ENCODE assay signal across 22 cellular contexts in the genomic region with DNA sequence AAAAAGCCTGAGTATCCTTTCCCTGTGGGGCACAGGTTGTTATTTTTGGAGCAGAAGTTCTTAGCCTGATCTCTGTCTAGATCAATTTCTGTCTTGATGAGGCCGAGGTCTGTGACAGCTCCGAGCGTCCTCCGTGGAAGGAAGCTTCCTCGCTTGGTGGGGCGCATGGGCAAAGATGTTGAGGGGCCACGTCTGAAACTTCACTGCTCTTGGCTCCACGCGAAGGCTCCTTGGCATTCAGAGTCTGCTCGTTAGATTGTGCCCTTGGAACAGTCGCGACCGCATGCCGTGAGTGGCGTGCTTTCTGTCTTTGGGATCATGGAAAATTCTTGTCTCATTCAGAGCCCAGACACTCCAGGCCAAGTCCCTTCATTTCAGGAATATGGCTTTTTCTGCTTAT. TPM values are rescaled to one million over a fixed set of nuclear protein-coding genes. Genes with fewer than 3 reads are reported as not detected.
DNase-seq lines count a peak whose midpoint lies in the region; ATAC-seq, FAIRE-seq and TF ChIP-seq lines count a peak whose summit lies in the region.
"Had no signal": no experiment of that assay in that cellular context is flagged by ENCODE, and none has a peak within 500 bp of the region (broad histone marks: within the 10 kb centered on the region; RNA-seq: fewer than 3 reads in every experiment).

No MANE protein-coding gene starts in this region.

- H3K36me3 Mint-ChIP-seq in astrocyte (ENCODE audit: low read depth, unreplicated experiment), result no peaks in the 10 kb centered on the region
- H3K36me3 Mint-ChIP-seq in osteocyte (ENCODE audit: unreplicated experiment), result no peaks in the 10 kb centered on the region
- H3K36me3 Mint-ChIP-seq: CD8-positive, alpha-beta T cell had no signal

- no peak overlapping the region for H4K91ac ChIP-seq in neuronal stem cell (ENCODE audit: low read depth, low read length, poor library complexity)

- H3K27ac ChIP-seq in astrocyte (ENCODE audit: low read depth, low read length), result no peak overlapping the region
- H3K27ac ChIP-seq in neuronal stem cell (replicated peaks; ENCODE audit: low read length), result no peak overlapping the region
- H3K27ac ChIP-seq in ascending aorta, result no peak overlapping the region
- H3K27ac ChIP-seq: 22Rv1; A549; BLaER1 treated with 17β-estradiol and CSF1 and Interleukin-3, amounts not matched to agents 10 nM and 100 nM; GM23248 had no signal

- intact Hi-C loops in ascending aorta (cut with DNase I), result no loop called here

- H2AK5ac ChIP-seq in neuronal stem cell (ENCODE audit: low read depth, low read length), result no peak overlapping the region

- DNase-seq in AG09309 (ENCODE audit: low read depth) (no peak), astrocyte (ENCODE audit: low read depth) (no peak), fibroblast of gingiva (ENCODE audit: low read depth) (peak; percentile 8), neuronal stem cell (ENCODE audit: low spot score) (no peak), ascending aorta (ENCODE audit: low spot score in 2 of 2) (no peak), osteocyte (ENCODE audit: extremely low spot score, unreplicated experiment) (no peak)
- DNase-seq: Calu3; CD8-positive, alpha-beta T cell; DMS79 treated with DMSO at 0.1 percent for 48 hours; GF-D8; GM23248; H7; HFFc6; IMR-90 had no signal

- H3K18ac ChIP-seq in neuronal stem cell (ENCODE audit: low read length), result peak overlapping the region; percentile 52

- no peaks in the 10 kb centered on the region for H3K79me1 ChIP-seq in neuronal stem cell (ENCODE audit: low read depth, low read length)

- no peak overlapping the region for H3K23ac ChIP-seq in neuronal stem cell (ENCODE audit: low read depth, low read length, poor library complexity)

- H3K4me2 ChIP-seq in astrocyte (ENCODE audit: low read length) (no peak overlapping the region), neuronal stem cell (ENCODE audit: insufficient read depth, low read length, poor library complexity, severe bottlenecking) (no peak overlapping the region)
- H3K4me2 ChIP-seq: A549 had no signal

- H3K9me3 ChIP-seq in astrocyte (ENCODE audit: insufficient read depth, low read depth, low read length) (no peaks in the 10 kb centered on the region), neuronal stem cell (replicated peaks in 1 of 2; ENCODE audit: control insufficient read depth in 2 of 2, insufficient read depth in 1 of 2, low read depth in 1 of 2, low read length in 2 of 2) (no peaks in the 10 kb centered on the region), ascending aorta (no peaks in the 10 kb centered on the region)
- H3K9me3 ChIP-seq: A549 had no signal

- no peak for ATAC-seq in GM21825 (IDR thresholded peaks at IDR 0.05; ENCODE audit: unreplicated experiment)
- no peak for ATAC-seq in GM21529 (IDR thresholded peaks at IDR 0.05; ENCODE audit: unreplicated experiment)
- ATAC-seq: CD8-positive, alpha-beta T cell; HCT116 had no signal

- H3K27me3 Mint-ChIP-seq in astrocyte (ENCODE audit: low read depth, unreplicated experiment) (peaks cover 4% of the 10 kb centered on the region), osteocyte (ENCODE audit: unreplicated experiment) (no peaks in the 10 kb centered on the region)
- H3K27me3 Mint-ChIP-seq: B cell had no signal

- no peak for TF ChIP-seq CTCF in AG09309 (IDR thresholded peaks at IDR 0.05; ENCODE audit: control insufficient read depth, insufficient read depth, low read depth, low read length, missing control alignments)
- no peak for TF ChIP-seq CTCF in astrocyte (IDR thresholded peaks at IDR 0.05; ENCODE audit: insufficient read depth, low read depth, low read length)
- TF ChIP-seq CTCF in ascending aorta (IDR thresholded peaks at IDR 0.05), result no peak
- no peak for TF ChIP-seq CTCF in osteocyte (IDR thresholded peaks at IDR 0.05)

- no peaks in the 10 kb centered on the region for H3K79me2 ChIP-seq in astrocyte (ENCODE audit: insufficient read depth, low read length)

- H3K4me3 ChIP-seq in AG09309 (ENCODE audit: control insufficient read depth, low read depth, low read length), result peak overlapping the region; percentile 17
- no peak overlapping the region for H3K4me3 ChIP-seq in astrocyte (ENCODE audit: insufficient read depth, low read depth, low read length)
- no peak overlapping the region for H3K4me3 ChIP-seq in neuronal stem cell (ENCODE audit: low read length in 2 of 2)
- H3K4me3 ChIP-seq in ascending aorta, result peak overlapping the region in 1 of 2 donors; percentile 15
- H3K4me3 ChIP-seq: A549; BLaER1 treated with 17β-estradiol and CSF1 and Interleukin-3, amounts not matched to agents 10 nM and 100 nM; GM23248 had no signal

- no peak for FAIRE-seq in astrocyte (lab: Jason Lieb, UNC)
- FAIRE-seq: A549, HTR-8/SVneo had no signal

- H3K4me3 Mint-ChIP-seq in astrocyte (ENCODE audit: unreplicated experiment) (no peak overlapping the region), osteocyte (ENCODE audit: unreplicated experiment) (no peak overlapping the region)
- H3K4me3 Mint-ChIP-seq: B cell; CD8-positive, alpha-beta T cell; HFFc6 had no signal

- no peak overlapping the region for H2BK120ac ChIP-seq in neuronal stem cell (ENCODE audit: low read depth, low read length)

- H2BK5ac ChIP-seq in neuronal stem cell (ENCODE audit: low read length), result no peak overlapping the region

- H3K9ac ChIP-seq in astrocyte (ENCODE audit: low read length), result no peak overlapping the region
- H3K9ac ChIP-seq in neuronal stem cell (ENCODE audit: low read depth, low read length, poor library complexity), result no peak overlapping the region
- H3K9ac ChIP-seq: BLaER1 treated with 17β-estradiol and CSF1 and Interleukin-3, amounts not matched to agents 10 nM and 100 nM; GM23248 had no signal

- no peaks in the 10 kb centered on the region for H3K36me3 ChIP-seq in astrocyte (ENCODE audit: insufficient read depth, low read length)
- H3K36me3 ChIP-seq in neuronal stem cell (replicated peaks in 1 of 2; ENCODE audit: control insufficient read depth in 2 of 2, insufficient read depth in 2 of 2, low read length in 2 of 2), result no peaks in the 10 kb centered on the region
- no peaks in the 10 kb centered on the region for H3K36me3 ChIP-seq in ascending aorta
- H3K36me3 ChIP-seq: BLaER1 treated with 17β-estradiol and CSF1 and Interleukin-3, amounts not matched to agents 10 nM and 100 nM had no signal

- H3K4me1 Mint-ChIP-seq in astrocyte (ENCODE audit: low read depth, unreplicated experiment) (no peaks in the 10 kb centered on the region), osteocyte (ENCODE audit: unreplicated experiment) (no peaks in the 10 kb centered on the region)
- H3K4me1 Mint-ChIP-seq: B cell had no signal

- no peak overlapping the region for H3K4ac ChIP-seq in neuronal stem cell (ENCODE audit: low read length)

- no peak overlapping the region for H4K8ac ChIP-seq in neuronal stem cell (ENCODE audit: low read depth, low read length)

- H3K27ac Mint-ChIP-seq in astrocyte (ENCODE audit: unreplicated experiment), result no peak overlapping the region
- no peak overlapping the region for H3K27ac Mint-ChIP-seq in osteocyte (ENCODE audit: unreplicated experiment)
- H3K27ac Mint-ChIP-seq: B cell; CD8-positive, alpha-beta T cell; HFFc6 had no signal

- no peaks in the 10 kb centered on the region for H4K20me1 ChIP-seq in astrocyte (ENCODE audit: insufficient read depth, low read length)
- H4K20me1 ChIP-seq: BLaER1 treated with 17β-estradiol and CSF1 and Interleukin-3, amounts not matched to agents 10 nM and 100 nM had no signal

- no peak overlapping the region for H2BK15ac ChIP-seq in neuronal stem cell (ENCODE audit: low read length)

- H2AFZ ChIP-seq in astrocyte (ENCODE audit: low read depth, low read length), result peak overlapping the region; percentile 41
- peak overlapping the region; percentile 19 for H2AFZ ChIP-seq in neuronal stem cell (ENCODE audit: low read length)
- H2AFZ ChIP-seq: GM23248 had no signal

- H3K9me3 Mint-ChIP-seq in astrocyte (ENCODE audit: unreplicated experiment) (no peaks in the 10 kb centered on the region), osteocyte (ENCODE audit: unreplicated experiment) (peaks cover 3% of the 10 kb centered on the region)
- H3K9me3 Mint-ChIP-seq: CD8-positive, alpha-beta T cell; HFFc6 had no signal

- H3K27me3 ChIP-seq in astrocyte (ENCODE audit: insufficient read depth, low read length), result no peaks in the 10 kb centered on the region
- H3K27me3 ChIP-seq in neuronal stem cell (ENCODE audit: control insufficient read depth in 3 of 3, insufficient read depth in 3 of 3, low read depth in 1 of 3, low read length in 3 of 3), result no peaks in the 10 kb centered on the region
- H3K27me3 ChIP-seq in ascending aorta, result no peaks in the 10 kb centered on the region
- H3K27me3 ChIP-seq: BLaER1 treated with 17β-estradiol and CSF1 and Interleukin-3, amounts not matched to agents 10 nM and 100 nM had no signal

- H3K14ac ChIP-seq in neuronal stem cell (ENCODE audit: low read length), result no peak overlapping the region

- H2BK12ac ChIP-seq in neuronal stem cell (ENCODE audit: low read length), result no peak overlapping the region

- no peaks in the 10 kb centered on the region for H3K4me1 ChIP-seq in astrocyte (ENCODE audit: insufficient read depth, low read length)
- peaks cover 0 to 2% of the 10 kb centered on the region in 2 donors for H3K4me1 ChIP-seq in neuronal stem cell (ENCODE audit: control insufficient read depth in 2 of 2, insufficient read depth in 1 of 2, low read depth in 1 of 2, low read length in 2 of 2)
- no peaks in the 10 kb centered on the region for H3K4me1 ChIP-seq in ascending aorta
- H3K4me1 ChIP-seq: A549 had no signal

- WGBS in neuronal stem cell (ENCODE audit: extremely low coverage in 2 of 2, insufficient read length in 2 of 2, insufficient replicate concordance in 1 of 2), 2 donors, result no CpG with 5 or more reads among the region's 15 CpGs

RNA-seq across cellular contexts. Expression of gene GRK7, which starts 13.7 kb away (rescaled TPM):
- total RNA-seq in astrocyte (not detected in 2 replicates), ascending aorta (not detected), osteocyte (not detected in 2 replicates)
- polyA plus RNA-seq in neuronal stem cell (2013, experiment 1 of 2), result not detected
- polyA plus RNA-seq in neuronal stem cell (2013, experiment 2 of 2), result not detected
- total RNA-seq: B cell, Calu3, GM23248, H7, HFFc6, IMR-90 had no signal
- polyA plus RNA-seq: GM23248, IMR-90 had no signal

RNA-seq across cellular contexts. Expression of gene RNF7, which starts 38.8 kb away (rescaled TPM):
- total RNA-seq in astrocyte (166 and 168 TPM in 2 replicates), ascending aorta (32.1 TPM), osteocyte (84.3 and 87.4 TPM in 2 replicates)
- 98.2 TPM for polyA plus RNA-seq in neuronal stem cell (2013, experiment 1 of 2)
- 98.2 TPM for polyA plus RNA-seq in neuronal stem cell (2013, experiment 2 of 2)
